1 cellular context compared by ENCODE assay signal in the genomic region with DNA sequence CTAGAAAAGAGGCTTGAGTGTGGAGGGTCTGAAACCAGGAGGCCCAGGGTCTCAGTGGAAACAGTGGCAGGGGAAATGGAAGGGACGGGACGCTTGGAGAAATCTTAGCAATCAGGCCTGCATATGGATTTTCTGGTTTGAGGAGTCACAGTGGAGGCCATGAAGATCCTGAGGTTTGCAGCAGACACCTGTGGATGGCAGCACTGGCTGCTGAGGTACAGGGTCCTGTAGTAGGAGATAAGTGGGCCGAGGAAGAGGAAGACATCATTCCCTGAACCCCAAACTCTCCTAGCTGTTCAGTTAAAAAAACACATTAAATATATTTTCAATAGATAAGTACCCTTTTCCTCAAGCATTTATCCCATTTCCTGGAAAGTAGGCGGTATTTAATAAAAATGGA.
TF ChIP-seq lines count a peak whose summit lies in the region.

No MANE protein-coding gene starts in this region.

TF ChIP-seq in HepG2, 621 proteins besides CTCF, POLR2A, EP300 and RAD21 (continued from another document):
- peak; percentile 71 for TF ChIP-seq SMC3 (IDR thresholded peaks at IDR 0.05; ENCODE audit: low read length)
